In the genomic region with DNA sequence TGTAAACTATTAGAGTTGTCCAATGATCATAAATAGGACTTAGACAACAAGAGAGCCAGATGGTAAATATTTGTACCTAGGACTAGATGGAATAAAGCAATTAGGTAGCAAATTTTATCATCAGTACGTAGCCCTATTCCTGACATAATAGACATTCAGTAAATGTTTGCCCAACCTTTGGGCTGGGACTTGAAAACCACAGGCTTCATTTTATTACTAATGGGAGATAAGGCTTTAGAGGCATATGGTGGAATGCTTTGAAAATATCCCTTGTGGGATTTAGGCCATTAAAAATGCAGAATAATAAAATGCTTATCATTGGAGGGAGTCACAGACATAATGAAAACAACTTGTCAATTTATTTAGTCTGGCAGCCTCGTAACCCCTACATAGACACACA, we compare ENCODE assay signal across 15 cellular contexts.
DNase-seq lines count a peak whose midpoint lies in the region; ATAC-seq, FAIRE-seq and TF ChIP-seq lines count a peak whose summit lies in the region.
"Had no signal": no experiment of that assay in that cellular context is flagged by ENCODE, and none has a peak within 500 bp of the region (broad histone marks: within the 10 kb centered on the region; RNA-seq: fewer than 3 reads in every experiment).

No MANE protein-coding gene starts in this region.

- no peaks in the 10 kb centered on the region for H3K27me3 Mint-ChIP-seq in activated CD8-positive, alpha-beta memory T cell treated with anti-CD3 and anti-CD28 coated beads, Interleukin-2, amount 10 ng/mL, durations not matched to agents 7 days and 5 days

- DNase-seq in NCI-H2029 treated with DMSO at 0.1 percent for 48 hours (lab: John Stamatoyannopoulos, UW) (peak; percentile 33), smooth muscle cell (lab: John Stamatoyannopoulos, UW; ENCODE audit: unreplicated experiment) (no peak), dorsolateral prefrontal cortex (no peak)
- no peak for DNase-seq in activated CD8-positive, alpha-beta memory T cell treated with anti-CD3 and anti-CD28 coated beads, Interleukin-2, amount 10 ng/mL, durations not matched to agents 7 days and 5 days
- DNase-seq: DMS79 treated with DMSO at 0.1 percent for 48 hours, NCI-H1417, NCI-H187, NCI-H446, NCI-H526 treated with DMSO at 0.1 percent for 48 hours, Right ventricle myocardium superior, SW 1271 had no signal

- H3K4me3 Mint-ChIP-seq in activated CD8-positive, alpha-beta memory T cell treated with anti-CD3 and anti-CD28 coated beads, Interleukin-2, amount 10 ng/mL, durations not matched to agents 7 days and 5 days: no peak overlapping the region

- no peaks in the 10 kb centered on the region for H3K36me3 Mint-ChIP-seq in activated CD8-positive, alpha-beta memory T cell treated with anti-CD3 and anti-CD28 coated beads, Interleukin-2, amount 10 ng/mL, durations not matched to agents 7 days and 5 days

- H3K9me3 ChIP-seq in HEK293 (ENCODE audit: control insufficient read depth, insufficient read depth, low read depth, low read length) (no peaks in the 10 kb centered on the region), smooth muscle cell (replicated peaks; ENCODE audit: low read depth) (no peaks in the 10 kb centered on the region)

- H4K20me1 ChIP-seq in smooth muscle cell (ENCODE audit: low read depth): no peaks in the 10 kb centered on the region

- peak overlapping the region; percentile 23 for H3K4me2 ChIP-seq in smooth muscle cell
- H3K4me2 ChIP-seq: KMS-11 had no signal

- WGBS in smooth muscle cell (ENCODE audit: low lambda C conversion rate): 7% methylated on average over 2 of the region's 2 CpGs

- H2AFZ ChIP-seq in smooth muscle cell (ENCODE audit: low read depth): no peak overlapping the region

- ATAC-seq in GM18517 (IDR thresholded peaks at IDR 0.05; ENCODE audit: unreplicated experiment): no peak
- no peak for ATAC-seq in activated CD8-positive, alpha-beta memory T cell treated with anti-CD3 and anti-CD28 coated beads, Interleukin-2, amount 10 ng/mL, durations not matched to agents 7 days and 5 days

- no peaks in the 10 kb centered on the region for H3K79me2 ChIP-seq in smooth muscle cell (ENCODE audit: low read depth)

- POLR2A ChIA-PET in HEK293 (lab: Yijun Ruan, JAX): no interaction called here

- no peak for TF ChIP-seq CTCF in HEK293 (tag by site-specific recombination; IDR thresholded peaks at IDR 0.05)
- TF ChIP-seq CTCF in smooth muscle cell (IDR thresholded peaks at IDR 0.05; ENCODE audit: borderline replicate concordance, insufficient read depth, poor library complexity, severe bottlenecking): no peak
- no peak for TF ChIP-seq CTCF in dorsolateral prefrontal cortex (IDR thresholded peaks at IDR 0.05 in 54 of 56, conservative IDR thresholded peaks at IDR 0.05 in 2 of 56; ENCODE audit: low read depth in 1 of 56, partially characterized antibody in 56 of 56)

- CTCF ChIA-PET in HEK293 (lab: Yijun Ruan, JAX): interaction anchor here (1.1 kb wide), 1 partner anchor 14 kb away, joined by 4 read pairs; no protein-coding TSS in a partner anchor
- CTCF ChIA-PET in activated CD8-positive, alpha-beta memory T cell treated with anti-CD3 and anti-CD28 coated beads, Interleukin-2, amount 10 ng/mL, durations not matched to agents 7 days and 5 days (lab: Charles Lee): no interaction called here

- H3K9ac ChIP-seq in smooth muscle cell (ENCODE audit: low read depth): no peak overlapping the region
- H3K9ac ChIP-seq: KMS-11 had no signal

- peak; percentile 87 for FAIRE-seq in endometrium (lab: Jason Lieb, UNC)

- peaks cover 7% of the 10 kb centered on the region for H3K9me3 Mint-ChIP-seq in activated CD8-positive, alpha-beta memory T cell treated with anti-CD3 and anti-CD28 coated beads, Interleukin-2, amount 10 ng/mL, durations not matched to agents 7 days and 5 days (ENCODE audit: low read depth)

- H3K27ac Mint-ChIP-seq in activated CD8-positive, alpha-beta memory T cell treated with anti-CD3 and anti-CD28 coated beads, Interleukin-2, amount 10 ng/mL, durations not matched to agents 7 days and 5 days: no peak overlapping the region

- no peaks in the 10 kb centered on the region for H3K4me1 Mint-ChIP-seq in activated CD8-positive, alpha-beta memory T cell treated with anti-CD3 and anti-CD28 coated beads, Interleukin-2, amount 10 ng/mL, durations not matched to agents 7 days and 5 days

- intact Hi-C loops in dorsolateral prefrontal cortex (cut with DNase I): no loop called here

- H3K4me3 ChIP-seq in HEK293 (ENCODE audit: low read depth, low read length) (no peak overlapping the region), smooth muscle cell (no peak overlapping the region), dorsolateral prefrontal cortex (no peak overlapping the region)

- H3K27ac ChIP-seq in HEK293 (ENCODE audit: extremely low read depth, low read depth, low read length): no peak overlapping the region
- H3K27ac ChIP-seq in smooth muscle cell (ENCODE audit: low read depth): peak overlapping the region; percentile 31
- H3K27ac ChIP-seq in dorsolateral prefrontal cortex: no peak overlapping the region
- H3K27ac ChIP-seq: KMS-11 had no signal

- H3K4me1 ChIP-seq in HEK293 (ENCODE audit: control insufficient read depth, insufficient read depth, low read length) (peaks cover 6% of the 10 kb centered on the region; the same call in 1 of the 2 replicates), smooth muscle cell (ENCODE audit: low read depth) (no peaks in the 10 kb centered on the region)

- no peaks in the 10 kb centered on the region for H3F3A ChIP-seq in smooth muscle cell (ENCODE audit: low read depth)

- H3K27me3 ChIP-seq in smooth muscle cell (ENCODE audit: low read depth): no peaks in the 10 kb centered on the region
- no peaks in the 10 kb centered on the region for H3K27me3 ChIP-seq in dorsolateral prefrontal cortex

- H3K36me3 ChIP-seq in HEK293 (ENCODE audit: control insufficient read depth in 2 of 2, insufficient read depth in 1 of 2, low read length in 2 of 2) (no peaks in the 10 kb centered on the region), smooth muscle cell (ENCODE audit: low read depth) (no peaks in the 10 kb centered on the region)

TF ChIP-seq in HEK293, 187 proteins besides CTCF, POLR2A, EP300 and RAD21:
- TF ChIP-seq FEZF1 (tag by site-specific recombination; IDR thresholded peaks at IDR 0.05): peak; percentile 45; the same call in 1 of the 2 replicates
- peak; percentile 68; the same call in 1 of the 2 replicates for TF ChIP-seq TCF7L2 (IDR thresholded peaks at IDR 0.05; ENCODE audit: borderline replicate concordance, low read depth, low read length)
- TF ChIP-seq ZFP41 (tag by site-specific recombination; IDR thresholded peaks at IDR 0.05; ENCODE audit: borderline replicate concordance): no peak
- TF ChIP-seq HOXD13 (CRISPR knock-in tag; IDR thresholded peaks at IDR 0.05; ENCODE audit: borderline replicate concordance): peak; percentile 79
- peak; percentile 86 for TF ChIP-seq ZNF843 (tag by site-specific recombination; IDR thresholded peaks at IDR 0.05)
- TF ChIP-seq OSR2 (tag by site-specific recombination; IDR thresholded peaks at IDR 0.05): peak; percentile 75; the same call in 1 of the 2 replicates
- peak; percentile 75 for TF ChIP-seq ZXDB (tag by site-specific recombination; IDR thresholded peaks at IDR 0.05)
- TF ChIP-seq, protein P1, sequence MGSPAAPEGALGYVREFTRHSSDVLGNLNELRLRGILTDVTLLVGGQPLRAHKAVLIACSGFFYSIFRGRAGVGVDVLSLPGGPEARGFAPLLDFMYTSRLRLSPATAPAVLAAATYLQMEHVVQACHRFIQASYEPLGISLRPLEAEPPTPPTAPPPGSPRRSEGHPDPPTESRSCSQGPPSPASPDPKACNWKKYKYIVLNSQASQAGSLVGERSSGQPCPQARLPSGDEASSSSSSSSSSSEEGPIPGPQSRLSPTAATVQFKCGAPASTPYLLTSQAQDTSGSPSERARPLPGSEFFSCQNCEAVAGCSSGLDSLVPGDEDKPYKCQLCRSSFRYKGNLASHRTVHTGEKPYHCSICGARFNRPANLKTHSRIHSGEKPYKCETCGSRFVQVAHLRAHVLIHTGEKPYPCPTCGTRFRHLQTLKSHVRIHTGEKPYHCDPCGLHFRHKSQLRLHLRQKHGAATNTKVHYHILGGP (tag by site-specific recombination; IDR thresholded peaks at IDR 0.05): no peak
- no peak for TF ChIP-seq ZBTB8A (tag by site-specific recombination; IDR thresholded peaks at IDR 0.05)
- TF ChIP-seq YY2 (tag by site-specific recombination; IDR thresholded peaks at IDR 0.05): no peak
- 0 out of 2 replicates have a peak, but pooled peaks have one; percentile 37 for TF ChIP-seq KLF10 (tag by site-specific recombination; IDR thresholded peaks at IDR 0.05)
- no peak for TF ChIP-seq ZNF146 (tag by site-specific recombination; IDR thresholded peaks at IDR 0.05)
- 0 out of 2 replicates have a peak, but pooled peaks have one; percentile 6 for TF ChIP-seq ZNF555 (tag by site-specific recombination; conservative IDR thresholded peaks at IDR 0.05)
- TF ChIP-seq ZNF24 (tag by site-specific recombination; IDR thresholded peaks at IDR 0.05): no peak
